8 cellular contexts compared by ENCODE assay signal in genomic region chr20:49245921-49246740, GRCh38. TPM values are rescaled to one million over a fixed set of nuclear protein-coding genes. Genes with fewer than 3 reads are reported as not detected.
DNase-seq lines count a peak whose midpoint lies in the region; ATAC-seq and TF ChIP-seq lines count a peak whose summit lies in the region.

No MANE protein-coding gene starts in this region.

- no peak for ATAC-seq in HG02852 (IDR thresholded peaks at IDR 0.05; ENCODE audit: unreplicated experiment)

- no peaks in the 10 kb centered on the region for H3K27me3 ChIP-seq in KMS-11 (ENCODE audit: insufficient read depth, low read depth)

- peaks cover 4% of the 10 kb centered on the region; the same call in 1 of the 2 replicates for H3K36me3 ChIP-seq in KMS-11 (ENCODE audit: insufficient read depth)

- H3K36me3 Mint-ChIP-seq in endothelial cell (ENCODE audit: low read depth, unreplicated experiment) = peaks cover 34% of the 10 kb centered on the region

- no peak overlapping the region for H3K4me3 ChIP-seq in KMS-11 (IDR thresholded peaks at IDR 0.05; ENCODE audit: insufficient read depth, low read depth, low read length)

- peak overlapping the region; percentile 59 for H3K27ac Mint-ChIP-seq in endothelial cell (ENCODE audit: unreplicated experiment)

- H3K27me3 Mint-ChIP-seq in endothelial cell (ENCODE audit: unreplicated experiment) = no peaks in the 10 kb centered on the region

- DNase-seq in activated T-cell treated with anti-CD3 and anti-CD28 coated beads for 24 hours (ENCODE audit: low read depth) = peak; percentile 16
- DNase-seq in activated T-cell treated with anti-CD3 and anti-CD28 coated beads for 4 hours = no peak
- DNase-seq in SKM-1 (lab: John Stamatoyannopoulos, UW; ENCODE audit: unreplicated experiment) = peak; percentile 39
- peak; percentile 29 for DNase-seq in endothelial cell (ENCODE audit: low spot score)
- peak; percentile 24 for DNase-seq in middle frontal gyrus (ENCODE audit: extremely low spot score, low spot score)
- no peak for DNase-seq in stimulated activated naive CD4-positive, alpha-beta T cell treated with Interleukin-2 at 50 U/mL for 16 hours (lab: John Stamatoyannopoulos, UW)

- H4K20me1 ChIP-seq in KMS-11 (ENCODE audit: insufficient read depth) = no peaks in the 10 kb centered on the region

- TF ChIP-seq CTCF in KMS-11 (conservative IDR thresholded peaks at IDR 0.05; ENCODE audit: low read depth, low read length) (peak; percentile 79), endothelial cell (IDR thresholded peaks at IDR 0.05; ENCODE audit: unreplicated experiment) (peak; percentile 66)

- H3K9ac ChIP-seq in KMS-11 = no peak overlapping the region

- H3K9me3 Mint-ChIP-seq in endothelial cell (ENCODE audit: unreplicated experiment) = no peaks in the 10 kb centered on the region

- no peak overlapping the region for H2AFZ ChIP-seq in KMS-11 (ENCODE audit: low read depth)

- no peaks in the 10 kb centered on the region for H3K79me2 ChIP-seq in KMS-11 (ENCODE audit: insufficient read depth, low read depth)

- peaks cover 33% of the 10 kb centered on the region for H3K4me1 Mint-ChIP-seq in endothelial cell (ENCODE audit: unreplicated experiment)

- peak overlapping the region; percentile 6; the same call in 1 of the 2 replicates for H3K27ac ChIP-seq in KMS-11

- H3K4me3 Mint-ChIP-seq in endothelial cell (ENCODE audit: unreplicated experiment) = peak overlapping the region; percentile 71

- H3K4me1 ChIP-seq in KMS-11 (ENCODE audit: low read depth, poor library complexity, severe bottlenecking) = no peaks in the 10 kb centered on the region

- H3K4me2 ChIP-seq in KMS-11 = no peak overlapping the region

RNA-seq across cellular contexts. Expression of gene DDX27, which starts 26.9 kb away (rescaled TPM):
- 29.6 TPM for total RNA-seq in endothelial cell (ENCODE audit: unreplicated experiment)

RNA-seq across cellular contexts. Expression of gene ZNFX1, which starts 31.7 kb away (rescaled TPM):
- 25.0 TPM for total RNA-seq in endothelial cell (ENCODE audit: unreplicated experiment)

RNA-seq across cellular contexts. Expression of gene STAU1, which starts 58.0 kb away (rescaled TPM):
- total RNA-seq in endothelial cell (ENCODE audit: unreplicated experiment) = 115 TPM

Comparison
In these comparisons a context has a peak if more than half of its experiments do, and no peak if none do; other contexts are left out.
1. DNase-seq: peak in activated T-cell treated with anti-CD3 and anti-CD28 coated beads for 24 hours (single experiment), SKM-1 (single experiment), endothelial cell (single experiment) and middle frontal gyrus (single experiment); none in activated T-cell treated with anti-CD3 and anti-CD28 coated beads for 4 hours (single experiment) and stimulated activated naive CD4-positive, alpha-beta T cell treated with Interleukin-2 at 50 U/mL for 16 hours (single experiment).